ENCODE assay signal across 1 cellular context in genomic region chr6:158999669-159000403, GRCh38.
A peak's percentile ranks its signal among the peaks of the same experiment; 100 is the strongest.
TF ChIP-seq lines count a peak whose summit lies in the region.

Gene RSPH3, minus strand, starts transcription at chr6:159000202. Its CDS starts 652 bp downstream, at chr6:158999550.

TF ChIP-seq in SK-N-SH, 30 proteins besides CTCF, POLR2A, EP300 and RAD21 (continued from another document):
- TF ChIP-seq FOXJ3 (CRISPR knock-in tag; IDR thresholded peaks at IDR 0.05), result 0 out of 2 replicates have a peak, but pooled peaks have one; percentile 46
- TF ChIP-seq REST (IDR thresholded peaks at IDR 0.05; ENCODE audit: low read depth, low read length), result peak; percentile 20; the same call in 1 of the 2 replicates
- TF ChIP-seq ELF1 (IDR thresholded peaks at IDR 0.05), result peak; percentile 70
